9 cellular contexts compared by ENCODE assay signal in genomic region chr16:53061256-53061655, GRCh38. TPM values are rescaled to one million over a fixed set of nuclear protein-coding genes. Genes with fewer than 3 reads are reported as not detected.
DNase-seq lines count a peak whose midpoint lies in the region; ATAC-seq and TF ChIP-seq lines count a peak whose summit lies in the region.
"Had no signal": no experiment of that assay in that cellular context is flagged by ENCODE, and none has a peak within 500 bp of the region (broad histone marks: within the 10 kb centered on the region; RNA-seq: fewer than 3 reads in every experiment).

No MANE protein-coding gene starts in this region.

- POLR2A ChIA-PET in A673 (lab: Charles Lee; ENCODE audit: low non-redundant PET) (no interaction called here), OCI-LY7 (lab: Charles Lee) (interaction anchor here (0.6 to 2.5 kb wide), 8 partner anchors 11 to 516 kb away, joined by 3 to 18 read pairs (median 4); no protein-coding TSS in a partner anchor)

- H3K4me1 ChIP-seq in A673 (ENCODE audit: insufficient read depth, low read length, poor library complexity, severe bottlenecking) (peaks cover 20% of the 10 kb centered on the region), OCI-LY7 (ENCODE audit: insufficient read depth, low read length, poor library complexity, severe bottlenecking) (peaks cover 100% of the 10 kb centered on the region)

- H3K4me2 ChIP-seq in OCI-LY7 (ENCODE audit: low read length): peak overlapping the region; percentile 89

- H3K36me3 ChIP-seq in A673 (ENCODE audit: insufficient read depth, low read length, poor library complexity, severe bottlenecking) (no peaks in the 10 kb centered on the region), OCI-LY7 (ENCODE audit: insufficient read depth, low read length) (peaks cover 7% of the 10 kb centered on the region; the same call in 1 of the 2 replicates)

- no peaks in the 10 kb centered on the region for H3K9me2 ChIP-seq in OCI-LY7 (ENCODE audit: insufficient read depth, low read length)

- BruUV-seq in A673 (replicated peaks; lab: Mats Ljungman, UMichigan) (no TSS peak), OCI-LY7 (replicated peaks; lab: Mats Ljungman, UMichigan) (no TSS peak)

- DNase-seq in A673 (ENCODE audit: low spot score) (no peak), OCI-LY7 (ENCODE audit: low spot score) (no peak), substantia nigra (lab: John Stamatoyannopoulos, UW) (no peak), DMS153 (lab: John Stamatoyannopoulos, UW) (no peak), cerebellar nuclear complex (lab: John Stamatoyannopoulos, UW) (no peak), SW 1271 (lab: John Stamatoyannopoulos, UW) (no peak)
- DNase-seq: NCI-H2171 treated with DMSO at 0.1 percent for 48 hours had no signal

- no peaks in the 10 kb centered on the region for H4K20me1 ChIP-seq in OCI-LY7 (ENCODE audit: insufficient read depth, low read length)

- H2AFZ ChIP-seq in OCI-LY7 (ENCODE audit: low read length): no peak overlapping the region

- intact Hi-C loops in A673 (cut with micrococcal nuclease; ENCODE audit: unreplicated experiment): no loop called here
- intact Hi-C loops in OCI-LY7 (cut with micrococcal nuclease; ENCODE audit: unreplicated experiment): loop anchor here (1.0 to 10.0 kb wide), 2 partner anchors 38 to 1864 kb away; no protein-coding TSS in a partner anchor

- CTCF ChIA-PET in A673 (lab: Charles Lee): no interaction called here
- CTCF ChIA-PET in OCI-LY7 (lab: Charles Lee; ENCODE audit: unreplicated experiment): no interaction called here

- no peak for TF ChIP-seq CTCF in A673 (conservative IDR thresholded peaks at IDR 0.05; ENCODE audit: low read depth, low read length)
- TF ChIP-seq CTCF in OCI-LY7 (conservative IDR thresholded peaks at IDR 0.05; ENCODE audit: low read length): no peak

- peak overlapping the region; percentile 24 for H3K27ac ChIP-seq in A673 (ENCODE audit: low read depth, low read length, poor library complexity, severe bottlenecking)
- H3K27ac ChIP-seq in OCI-LY7 (ENCODE audit: low read depth, low read length, poor library complexity, severe bottlenecking): peak overlapping the region; percentile 92
- H3K27ac ChIP-seq in substantia nigra (ENCODE audit: low read depth, low read length, poor library complexity, severe bottlenecking): no peak overlapping the region

- no peak overlapping the region for H3K4me3 ChIP-seq in A673 (ENCODE audit: low read depth, low read length, poor library complexity, severe bottlenecking)
- peak overlapping the region; percentile 53 for H3K4me3 ChIP-seq in OCI-LY7 (ENCODE audit: low read depth, low read length, poor library complexity, severe bottlenecking)

- ATAC-seq in GM18870 (IDR thresholded peaks at IDR 0.05; ENCODE audit: unreplicated experiment) (peak; percentile 13), HG02885 (IDR thresholded peaks at IDR 0.05; ENCODE audit: poor library complexity, unreplicated experiment) (peak; percentile 21)

- H3K79me2 ChIP-seq in OCI-LY7 (ENCODE audit: insufficient read depth, low read depth, low read length): peaks cover 94% of the 10 kb centered on the region

- no peaks in the 10 kb centered on the region for H3K9me3 ChIP-seq in A673 (ENCODE audit: low read depth, low read length, poor library complexity, severe bottlenecking)
- no peaks in the 10 kb centered on the region for H3K9me3 ChIP-seq in OCI-LY7 (ENCODE audit: low read length)

- H3K27me3 ChIP-seq in A673 (replicated peaks; ENCODE audit: insufficient read depth, low read depth, low read length, poor library complexity): no peaks in the 10 kb centered on the region

RNA-seq across cellular contexts. Expression of gene CHD9, which starts 6.5 kb away (rescaled TPM):
- 64.1 and 76.8 TPM in 2 replicates for total RNA-seq in A673 (2021)
- total RNA-seq in OCI-LY7 (2014; rRNA removed; shearing (Covaris generic)): 52.6 and 56.5 TPM in 2 replicates
- 85.9 and 98.7 TPM in 2 replicates for total RNA-seq in OCI-LY7 (2022)

RNA-seq across cellular contexts. Expression of gene CHD9NB, which starts 8.6 kb away (rescaled TPM):
- 3.8 and 4.3 TPM in 2 replicates for total RNA-seq in A673 (2021)
- total RNA-seq in OCI-LY7 (2014; rRNA removed; shearing (Covaris generic)): 0.10 TPM in 1 of 2 replicates, not detected in the other
- not detected in 2 replicates for total RNA-seq in OCI-LY7 (2022)
